In the genomic region with DNA sequence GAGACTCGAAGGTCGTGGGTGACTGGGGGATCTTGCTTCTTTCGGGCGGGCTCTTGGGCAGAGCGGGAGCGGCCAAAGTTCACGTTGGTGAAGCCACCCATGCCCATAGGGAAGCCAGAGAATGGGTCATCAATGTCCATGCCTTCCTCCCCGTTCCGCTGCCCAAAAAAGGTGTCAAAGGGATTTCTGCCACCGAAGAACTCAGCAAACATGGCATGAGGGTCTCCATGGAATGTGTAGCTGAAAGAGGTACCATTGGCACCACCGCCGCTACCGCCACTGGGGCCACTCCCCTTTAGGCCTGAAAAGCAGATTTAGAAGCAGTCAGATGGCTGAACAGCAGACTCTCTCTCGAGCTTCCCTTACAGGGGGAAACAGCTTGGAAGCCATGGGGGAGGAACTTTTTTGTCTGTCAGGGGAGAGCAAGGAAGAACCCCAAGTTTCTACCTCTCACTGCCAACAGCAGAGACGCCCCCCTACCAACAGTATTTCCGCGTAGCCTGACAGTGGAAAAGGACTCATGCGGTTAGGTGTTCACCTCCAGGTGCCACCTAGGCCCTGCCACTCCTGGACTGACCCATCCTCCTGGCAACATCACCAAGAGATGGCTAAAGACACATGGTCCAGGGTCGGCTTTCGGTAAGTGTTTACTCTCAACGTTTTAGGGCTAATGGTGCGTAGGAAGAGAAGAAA, we compare ENCODE assay signal across 8 cellular contexts. TPM values are rescaled to one million over a fixed set of nuclear protein-coding genes. Genes with fewer than 3 reads are reported as not detected.
DNase-seq lines count a peak whose midpoint lies in the region; ATAC-seq lines count a peak whose summit lies in the region.

No MANE protein-coding gene starts in this region.

- H3K9me3 Mint-ChIP-seq in activated CD4-positive, alpha-beta T cell treated with anti-CD3 and anti-CD28 coated beads, Interleukin-2, amount 10 ng/mL, durations not matched to agents 7 days and 5 days, result no peaks in the 10 kb centered on the region
- no peaks in the 10 kb centered on the region for H3K9me3 Mint-ChIP-seq in activated CD8-positive, alpha-beta T cell treated with anti-CD3 and anti-CD28 coated beads, Interleukin-2, amount 10 ng/mL, durations not matched to agents 7 days and 5 days (ENCODE audit: insufficient read depth)
- no peaks in the 10 kb centered on the region for H3K9me3 Mint-ChIP-seq in stimulated activated naive CD8-positive, alpha-beta T cell treated with anti-CD3 and anti-CD28 coated beads, Interleukin-15, amount 100 ng/mL, for 72 hours

- H3K36me3 Mint-ChIP-seq in activated CD4-positive, alpha-beta T cell treated with anti-CD3 and anti-CD28 coated beads, Interleukin-2, amount 10 ng/mL, durations not matched to agents 7 days and 5 days (ENCODE audit: low read depth), result peaks cover 35% of the 10 kb centered on the region
- H3K36me3 Mint-ChIP-seq in activated CD8-positive, alpha-beta T cell treated with anti-CD3 and anti-CD28 coated beads, Interleukin-2, amount 10 ng/mL, durations not matched to agents 7 days and 5 days (ENCODE audit: low read depth), result peaks cover 50% of the 10 kb centered on the region

- no peaks in the 10 kb centered on the region for H3K27me3 Mint-ChIP-seq in activated CD4-positive, alpha-beta T cell treated with anti-CD3 and anti-CD28 coated beads, Interleukin-2, amount 10 ng/mL, durations not matched to agents 7 days and 5 days
- no peaks in the 10 kb centered on the region for H3K27me3 Mint-ChIP-seq in activated CD8-positive, alpha-beta T cell treated with anti-CD3 and anti-CD28 coated beads, Interleukin-2, amount 10 ng/mL, durations not matched to agents 7 days and 5 days (ENCODE audit: low read depth)
- H3K27me3 Mint-ChIP-seq in stimulated activated naive CD8-positive, alpha-beta T cell treated with anti-CD3 and anti-CD28 coated beads, Interleukin-15, amount 100 ng/mL, for 72 hours, result no peaks in the 10 kb centered on the region

- DNase-seq in activated CD4-positive, alpha-beta T cell treated with anti-CD3 and anti-CD28 coated beads, Interleukin-2, amount 10 ng/mL, durations not matched to agents 7 days and 5 days, result no peak
- DNase-seq in activated CD4-positive, alpha-beta T cell treated with anti-CD3 and anti-CD28 coated beads for 4 hours, result no peak
- peak; percentile 51 for DNase-seq in activated CD8-positive, alpha-beta T cell treated with anti-CD3 and anti-CD28 coated beads, Interleukin-2, amount 10 ng/mL, durations not matched to agents 7 days and 5 days
- DNase-seq in stimulated activated naive CD8-positive, alpha-beta T cell treated with anti-CD3 and anti-CD28 coated beads, Interleukin-15, amount 100 ng/mL, for 72 hours, result no peak
- DNase-seq in NCI-H2196 (lab: John Stamatoyannopoulos, UW; ENCODE audit: unreplicated experiment) (no peak), NCI-H1694 (lab: John Stamatoyannopoulos, UW) (no peak), NCI-H146 (lab: John Stamatoyannopoulos, UW) (no peak)

- peak overlapping the region; percentile 94 for H3K4me3 Mint-ChIP-seq in activated CD4-positive, alpha-beta T cell treated with anti-CD3 and anti-CD28 coated beads, Interleukin-2, amount 10 ng/mL, durations not matched to agents 7 days and 5 days
- H3K4me3 Mint-ChIP-seq in activated CD8-positive, alpha-beta T cell treated with anti-CD3 and anti-CD28 coated beads, Interleukin-2, amount 10 ng/mL, durations not matched to agents 7 days and 5 days, result peak overlapping the region; percentile 94
- peak overlapping the region; percentile 95 to 96 for H3K4me3 Mint-ChIP-seq in stimulated activated naive CD8-positive, alpha-beta T cell treated with anti-CD3 and anti-CD28 coated beads, Interleukin-15, amount 100 ng/mL, for 72 hours

- peak overlapping the region; percentile 93 for H3K27ac Mint-ChIP-seq in activated CD4-positive, alpha-beta T cell treated with anti-CD3 and anti-CD28 coated beads, Interleukin-2, amount 10 ng/mL, durations not matched to agents 7 days and 5 days
- peak overlapping the region; percentile 80 for H3K27ac Mint-ChIP-seq in activated CD8-positive, alpha-beta T cell treated with anti-CD3 and anti-CD28 coated beads, Interleukin-2, amount 10 ng/mL, durations not matched to agents 7 days and 5 days
- H3K27ac Mint-ChIP-seq in stimulated activated naive CD8-positive, alpha-beta T cell treated with anti-CD3 and anti-CD28 coated beads, Interleukin-15, amount 100 ng/mL, for 72 hours, result peak overlapping the region; percentile 88 to 94

- no peak for ATAC-seq in activated CD8-positive, alpha-beta T cell treated with anti-CD3 and anti-CD28 coated beads, Interleukin-2, amount 10 ng/mL, durations not matched to agents 7 days and 5 days
- no peak for ATAC-seq in stimulated activated naive CD8-positive, alpha-beta T cell treated with anti-CD3 and anti-CD28 coated beads, Interleukin-15, amount 100 ng/mL, for 72 hours

- CTCF ChIA-PET in activated CD4-positive, alpha-beta T cell treated with anti-CD3 and anti-CD28 coated beads, Interleukin-2, amount 10 ng/mL, durations not matched to agents 7 days and 5 days (lab: Charles Lee), result interaction anchor here (0.9 to 1.7 kb wide), 5 partner anchors 10 to 158 kb away, joined by 3 to 7 read pairs (median 4); no protein-coding TSS in a partner anchor
- CTCF ChIA-PET in activated CD8-positive, alpha-beta T cell treated with anti-CD3 and anti-CD28 coated beads, Interleukin-2, amount 10 ng/mL, durations not matched to agents 7 days and 5 days (lab: Charles Lee), result interaction anchor here (1.0 to 5.2 kb wide), 5 partner anchors 9 to 40 kb away, joined by 3 to 75 read pairs (median 3); no protein-coding TSS in a partner anchor

- peak overlapping the region; percentile 85 for H3K4me3 ChIP-seq in iPS-11a (ENCODE audit: low read depth, low read length)

- POLR2A ChIA-PET in activated CD4-positive, alpha-beta T cell treated with anti-CD3 and anti-CD28 coated beads, Interleukin-2, amount 10 ng/mL, durations not matched to agents 7 days and 5 days (lab: Charles Lee), result interaction anchor here (0.5 to 1.5 kb wide), 3 partner anchors 9 to 99 kb away, joined by 3 to 6 read pairs (median 5); no protein-coding TSS in a partner anchor
- POLR2A ChIA-PET in activated CD8-positive, alpha-beta T cell treated with anti-CD3 and anti-CD28 coated beads, Interleukin-2, amount 10 ng/mL, durations not matched to agents 7 days and 5 days (lab: Charles Lee), result interaction anchor here (0.6 to 11.2 kb wide), 13 partner anchors 9 to 153 kb away, joined by 3 to 203 read pairs (median 4); a partner anchor contains a TSS

- H3K4me1 Mint-ChIP-seq in activated CD4-positive, alpha-beta T cell treated with anti-CD3 and anti-CD28 coated beads, Interleukin-2, amount 10 ng/mL, durations not matched to agents 7 days and 5 days, result peaks cover 60% of the 10 kb centered on the region
- H3K4me1 Mint-ChIP-seq in activated CD8-positive, alpha-beta T cell treated with anti-CD3 and anti-CD28 coated beads, Interleukin-2, amount 10 ng/mL, durations not matched to agents 7 days and 5 days (ENCODE audit: low read depth), result peaks cover 54% of the 10 kb centered on the region
- peaks cover 62% of the 10 kb centered on the region for H3K4me1 Mint-ChIP-seq in stimulated activated naive CD8-positive, alpha-beta T cell treated with anti-CD3 and anti-CD28 coated beads, Interleukin-15, amount 100 ng/mL, for 72 hours

RNA-seq across cellular contexts. Expression of a gene that starts 1.3 kb away (rescaled TPM):
- total RNA-seq in activated CD4-positive, alpha-beta T cell treated with anti-CD3 and anti-CD28 coated beads, Interleukin-2, amount 10 ng/mL, durations not matched to agents 7 days and 5 days, result 100 to 1,000 TPM in 1 of 2 experiments, 10 to 100 TPM in 1; 89.7 to 100 TPM
- 100 to 1,000 TPM; 110 to 112 TPM for total RNA-seq in activated CD8-positive, alpha-beta T cell treated with anti-CD3 and anti-CD28 coated beads, Interleukin-2, amount 10 ng/mL, durations not matched to agents 7 days and 5 days

RNA-seq across cellular contexts. Expression of a gene that starts 12.5 kb away (rescaled TPM):
- total RNA-seq in activated CD4-positive, alpha-beta T cell treated with anti-CD3 and anti-CD28 coated beads, Interleukin-2, amount 10 ng/mL, durations not matched to agents 7 days and 5 days, result 100 to 1,000 TPM; 169 to 190 TPM
- 100 to 1,000 TPM; 153 to 163 TPM for total RNA-seq in activated CD8-positive, alpha-beta T cell treated with anti-CD3 and anti-CD28 coated beads, Interleukin-2, amount 10 ng/mL, durations not matched to agents 7 days and 5 days

RNA-seq across cellular contexts. Expression of a gene that starts 21.0 kb away (rescaled TPM):
- total RNA-seq in activated CD4-positive, alpha-beta T cell treated with anti-CD3 and anti-CD28 coated beads, Interleukin-2, amount 10 ng/mL, durations not matched to agents 7 days and 5 days, result 10 to 100 TPM; 36.5 to 47.2 TPM
- 10 to 100 TPM; 37.9 to 39.3 TPM for total RNA-seq in activated CD8-positive, alpha-beta T cell treated with anti-CD3 and anti-CD28 coated beads, Interleukin-2, amount 10 ng/mL, durations not matched to agents 7 days and 5 days

RNA-seq across cellular contexts. Expression of a gene that starts 41.7 kb away (rescaled TPM):
- total RNA-seq in activated CD4-positive, alpha-beta T cell treated with anti-CD3 and anti-CD28 coated beads, Interleukin-2, amount 10 ng/mL, durations not matched to agents 7 days and 5 days, result under 1 TPM; 0.19 to 0.27 TPM
- under 1 TPM; 0.32 to 0.44 TPM for total RNA-seq in activated CD8-positive, alpha-beta T cell treated with anti-CD3 and anti-CD28 coated beads, Interleukin-2, amount 10 ng/mL, durations not matched to agents 7 days and 5 days

RNA-seq across cellular contexts. Expression of a gene that starts 55.0 kb away (rescaled TPM):
- 100 to 1,000 TPM; 121 to 123 TPM for total RNA-seq in activated CD4-positive, alpha-beta T cell treated with anti-CD3 and anti-CD28 coated beads, Interleukin-2, amount 10 ng/mL, durations not matched to agents 7 days and 5 days
- 100 to 1,000 TPM; 133 to 142 TPM for total RNA-seq in activated CD8-positive, alpha-beta T cell treated with anti-CD3 and anti-CD28 coated beads, Interleukin-2, amount 10 ng/mL, durations not matched to agents 7 days and 5 days
